In genomic region chr22:36815558-36816337, GRCh38 we compare ENCODE assay signal across 27 cellular contexts. TPM values are rescaled to one million over a fixed set of nuclear protein-coding genes. Genes with fewer than 3 reads are reported as not detected.
DNase-seq lines count a peak whose midpoint lies in the region; ATAC-seq and TF ChIP-seq lines count a peak whose summit lies in the region.
"Had no signal": no experiment of that assay in that cellular context is flagged by ENCODE, and none has a peak within 500 bp of the region (broad histone marks: within the 10 kb centered on the region; RNA-seq: fewer than 3 reads in every experiment).

No MANE protein-coding gene starts in this region.

- TF ChIP-seq CTCF in endodermal cell (conservative IDR thresholded peaks at IDR 0.05): no peak

- H3K27ac ChIP-seq in BLaER1 treated with 17β-estradiol and CSF1 and Interleukin-3, amounts not matched to agents 10 nM and 100 nM: no peak overlapping the region
- H3K27ac ChIP-seq in HUES6 (ENCODE audit: low read depth, low read length) (no peak overlapping the region), endodermal cell (ENCODE audit: low read depth, low read length) (no peak overlapping the region)
- H3K27ac ChIP-seq in naive thymus-derived CD4-positive, alpha-beta T cell (ENCODE audit: low read depth, low read length): no peak overlapping the region
- H3K27ac ChIP-seq: C4-2B, coronary artery, sigmoid colon, thoracic aorta, vagina had no signal

- POLR2A ChIA-PET in naive thymus-derived CD4-positive, alpha-beta T cell (lab: Charles Lee): no interaction called here

- CTCF ChIA-PET in naive thymus-derived CD4-positive, alpha-beta T cell (lab: Charles Lee): no interaction called here

- H3K36me3 ChIP-seq in BLaER1 treated with 17β-estradiol and CSF1 and Interleukin-3, amounts not matched to agents 10 nM and 100 nM: no peaks in the 10 kb centered on the region
- H3K36me3 ChIP-seq in HUES6 (ENCODE audit: control insufficient read depth, insufficient read depth, low read length) (no peaks in the 10 kb centered on the region), endodermal cell (ENCODE audit: control insufficient read depth, insufficient read depth, low read length) (no peaks in the 10 kb centered on the region)
- no peaks in the 10 kb centered on the region for H3K36me3 ChIP-seq in naive thymus-derived CD4-positive, alpha-beta T cell (ENCODE audit: control insufficient read depth in 2 of 3, insufficient read depth in 3 of 3, low read length in 3 of 3)
- H3K36me3 ChIP-seq: sigmoid colon, thoracic aorta, vagina had no signal

- peak overlapping the region in 3 of 10 experiments; percentile 41 to 56 (median 43); a peak in 4 of 20 replicates for H3K4me3 ChIP-seq in BLaER1 treated with 17β-estradiol and CSF1 and Interleukin-3, amounts not matched to agents 10 nM and 100 nM
- H3K4me3 ChIP-seq in HUES6 (ENCODE audit: low read depth, low read length) (peak overlapping the region; percentile 63), endodermal cell (ENCODE audit: low read length) (no peak overlapping the region)
- H3K4me3 ChIP-seq in naive thymus-derived CD4-positive, alpha-beta T cell (ENCODE audit: low read length): no peak overlapping the region

- peak overlapping the region; percentile 30 to 96 (median 80); a peak in 19 of 22 replicates for H3K4me2 ChIP-seq in BLaER1 treated with 17β-estradiol and CSF1 and Interleukin-3, amounts not matched to agents 10 nM and 100 nM

- peaks cover 4% of the 10 kb centered on the region for H3K4me1 Mint-ChIP-seq in endodermal cell
- peaks cover 2 to 15% (median 6%) of the 10 kb centered on the region in 7 donors for H3K4me1 Mint-ChIP-seq in naive thymus-derived CD4-positive, alpha-beta T cell
- H3K4me1 Mint-ChIP-seq: natural killer cell had no signal

- no peak for ATAC-seq in naive thymus-derived CD4-positive, alpha-beta T cell
- ATAC-seq in GM21825 (IDR thresholded peaks at IDR 0.05; ENCODE audit: unreplicated experiment) (no peak), HG03025 (IDR thresholded peaks at IDR 0.05; ENCODE audit: low FRiP score, unreplicated experiment) (no peak)
- ATAC-seq: natural killer cell; stimulated activated naive CD8-positive, alpha-beta T cell treated with anti-CD3 and anti-CD28 coated beads, Interleukin-15, Interleukin-2, amounts not matched to agents 100 U/mL and 50 U/mL, for 24 hours had no signal

- intact Hi-C loops in naive thymus-derived CD4-positive, alpha-beta T cell (cut with micrococcal nuclease): no loop called here

- no peak overlapping the region; a peak in 1 of 22 replicates for H3K9ac ChIP-seq in BLaER1 treated with 17β-estradiol and CSF1 and Interleukin-3, amounts not matched to agents 10 nM and 100 nM
- H3K9ac ChIP-seq in HUES6 (ENCODE audit: low read length) (no peak overlapping the region), endodermal cell (ENCODE audit: extremely low read depth, low read length, poor library complexity, severe bottlenecking) (no peak overlapping the region)

- no peaks in the 10 kb centered on the region for H3K9me3 ChIP-seq in BLaER1 treated with 17β-estradiol and CSF1 and Interleukin-3, amounts not matched to agents 10 nM and 100 nM (replicated peaks in 1 of 11)
- H3K9me3 ChIP-seq in HUES6 (ENCODE audit: control insufficient read depth, insufficient read depth, low read depth, low read length): no peaks in the 10 kb centered on the region
- no peaks in the 10 kb centered on the region for H3K9me3 ChIP-seq in endodermal cell (ENCODE audit: control insufficient read depth, low read length)
- no peaks in the 10 kb centered on the region for H3K9me3 ChIP-seq in naive thymus-derived CD4-positive, alpha-beta T cell (ENCODE audit: control insufficient read depth in 2 of 3, low read length in 3 of 3)
- H3K9me3 ChIP-seq: sigmoid colon, thoracic aorta, vagina had no signal

- H3K27me3 Mint-ChIP-seq in endodermal cell (ENCODE audit: insufficient read depth): peaks cover 73% of the 10 kb centered on the region
- H3K27me3 Mint-ChIP-seq in naive thymus-derived CD4-positive, alpha-beta T cell: peaks cover 53 to 77% (median 55%) of the 10 kb centered on the region in 5 donors

- peak overlapping the region; percentile 53 for H3K4me3 Mint-ChIP-seq in endodermal cell
- H3K4me3 Mint-ChIP-seq in naive thymus-derived CD4-positive, alpha-beta T cell: peak overlapping the region in 6 of 10 donors; percentile 14 to 79 (median 41)
- H3K4me3 Mint-ChIP-seq: natural killer cell had no signal

- H3K27ac Mint-ChIP-seq in endodermal cell: no peak overlapping the region
- H3K27ac Mint-ChIP-seq in naive thymus-derived CD4-positive, alpha-beta T cell: no peak overlapping the region
- H3K27ac Mint-ChIP-seq: natural killer cell had no signal

- peaks cover 0 to 63% (median 17%) of the 10 kb centered on the region in 11 experiments; a peak in 14 of 22 replicates for H4K20me1 ChIP-seq in BLaER1 treated with 17β-estradiol and CSF1 and Interleukin-3, amounts not matched to agents 10 nM and 100 nM

- DNase-seq in endodermal cell: no peak
- DNase-seq in naive thymus-derived CD4-positive, alpha-beta T cell: no peak
- no peak for DNase-seq in AG08395 (ENCODE audit: low spot score)
- DNase-seq in stimulated activated CD4-positive, alpha-beta T cell treated with anti-CD3 and anti-CD28 coated beads, Interleukin-4, amount 100 ng/mL, for 1 hour: no peak
- DNase-seq: ACHN; activated CD4-positive, alpha-beta T cell treated with anti-CD3 and anti-CD28 coated beads, Interleukin-2, amount 50 U/mL, for 4 hours; activated gamma-delta T cell; natural killer cell; NCI-H2081; NCI-H82; sigmoid colon; stimulated activated naive CD8-positive, alpha-beta T cell treated with anti-CD3 and anti-CD28 coated beads, Interleukin-15, Interleukin-2, amounts not matched to agents 100 U/mL and 50 U/mL, for 24 hours; T-helper 9 cell had no signal

- peaks cover 17 to 54% (median 36%) of the 10 kb centered on the region in 10 experiments for H3K4me1 ChIP-seq in BLaER1 treated with 17β-estradiol and CSF1 and Interleukin-3, amounts not matched to agents 10 nM and 100 nM
- H3K4me1 ChIP-seq in HUES6 (ENCODE audit: control insufficient read depth, insufficient read depth, low read length): peaks cover 39% of the 10 kb centered on the region
- H3K4me1 ChIP-seq in endodermal cell (ENCODE audit: control insufficient read depth, insufficient read depth, low read length): no peaks in the 10 kb centered on the region
- H3K4me1 ChIP-seq in naive thymus-derived CD4-positive, alpha-beta T cell (ENCODE audit: control insufficient read depth in 2 of 2, insufficient read depth in 2 of 2, low read length in 2 of 2): peaks cover 0 to 5% of the 10 kb centered on the region in 2 donors

- no peaks in the 10 kb centered on the region for H3K9me3 Mint-ChIP-seq in endodermal cell
- H3K9me3 Mint-ChIP-seq in naive thymus-derived CD4-positive, alpha-beta T cell: peaks cover 0 to 2% (median 0%) of the 10 kb centered on the region in 11 donors
- H3K9me3 Mint-ChIP-seq: natural killer cell had no signal

- 48% methylated on average over 8 of the region's 8 CpGs; no CpG with 5 or more reads in 1 of the 2 experiments for WGBS in endodermal cell (ENCODE audit: insufficient coverage in 1 of 2, insufficient read length in 1 of 2), 2 experiments

- no peaks in the 10 kb centered on the region for H3K36me3 Mint-ChIP-seq in endodermal cell (ENCODE audit: low read depth)
- no peaks in the 10 kb centered on the region for H3K36me3 Mint-ChIP-seq in naive thymus-derived CD4-positive, alpha-beta T cell
- H3K36me3 Mint-ChIP-seq: natural killer cell had no signal

- H3K27me3 ChIP-seq in BLaER1 treated with 17β-estradiol and CSF1 and Interleukin-3, amounts not matched to agents 10 nM and 100 nM: peaks cover 59 to 84% (median 79%) of the 10 kb centered on the region in 11 experiments
- H3K27me3 ChIP-seq in HUES6 (ENCODE audit: control insufficient read depth, insufficient read depth, low read length): peaks cover 70% of the 10 kb centered on the region
- peaks cover 78% of the 10 kb centered on the region for H3K27me3 ChIP-seq in endodermal cell (ENCODE audit: control insufficient read depth, insufficient read depth, low read length, poor library complexity, severe bottlenecking)
- H3K27me3 ChIP-seq in naive thymus-derived CD4-positive, alpha-beta T cell (ENCODE audit: control insufficient read depth in 2 of 2, insufficient read depth in 2 of 2, low read length in 2 of 2): peaks cover 4 to 15% of the 10 kb centered on the region in 2 donors

RNA-seq across cellular contexts. Expression of gene PVALB, which starts 1.1 kb away (rescaled TPM):
- not detected for total RNA-seq in endodermal cell
- polyA plus RNA-seq in endodermal cell (2013, experiment 1 of 2): 1.1 TPM
- polyA plus RNA-seq in endodermal cell (2013, experiment 2 of 2): 0.58 TPM
- not detected for total RNA-seq in naive thymus-derived CD4-positive, alpha-beta T cell
- polyA plus RNA-seq in naive thymus-derived CD4-positive, alpha-beta T cell: not detected
- total RNA-seq: bronchial epithelial cell, Daoy, fibroblast of lung, M059J, posterior vena cava, Right ventricle myocardium inferior, sigmoid colon, thoracic aorta, vagina had no signal
- polyA plus RNA-seq: fibroblast of lung, sigmoid colon had no signal

RNA-seq across cellular contexts. Expression of gene IFT27, which starts 39.8 kb away (rescaled TPM):
- total RNA-seq in endodermal cell: 10 to 100 TPM; 49.8 to 65.2 TPM
- 52.4 TPM for polyA plus RNA-seq in endodermal cell (2013, experiment 1 of 2)
- polyA plus RNA-seq in endodermal cell (2013, experiment 2 of 2): 51.6 TPM
- total RNA-seq in naive thymus-derived CD4-positive, alpha-beta T cell: 10 to 100 TPM; 16.6 to 40.9 (median 32.0) TPM
- 10 to 100 TPM; 10.1 to 12.0 TPM for polyA plus RNA-seq in naive thymus-derived CD4-positive, alpha-beta T cell

RNA-seq across cellular contexts. Expression of gene NCF4, which starts 45.1 kb away (rescaled TPM):
- not detected for total RNA-seq in endodermal cell
- polyA plus RNA-seq in endodermal cell (2013, experiment 1 of 2): not detected
- not detected for polyA plus RNA-seq in endodermal cell (2013, experiment 2 of 2)
- 10 to 100 TPM in 2 of 5 experiments, 1 to 10 TPM in 3; 3.7 to 57.1 (median 7.8) TPM for total RNA-seq in naive thymus-derived CD4-positive, alpha-beta T cell
- 1 to 10 TPM in 1 of 2 donors, under 1 TPM in 1; 0.24 to 1.4 TPM for polyA plus RNA-seq in naive thymus-derived CD4-positive, alpha-beta T cell
- total RNA-seq: bronchial epithelial cell, fibroblast of lung, M059J had no signal
- polyA plus RNA-seq: fibroblast of lung had no signal

Comparison
In these comparisons a context has a peak if more than half of its experiments do, and no peak if none do; other contexts are left out.
1. RNA of gene NCF4, which starts 45.1 kb away (total RNA-seq): 3.7 to 57.1 TPM in naive thymus-derived CD4-positive, alpha-beta T cell; not detected in endodermal cell; every median in the first group is over 4 times any median in the second.